ENCODE assay signal across 1 cellular context in the genomic region with DNA sequence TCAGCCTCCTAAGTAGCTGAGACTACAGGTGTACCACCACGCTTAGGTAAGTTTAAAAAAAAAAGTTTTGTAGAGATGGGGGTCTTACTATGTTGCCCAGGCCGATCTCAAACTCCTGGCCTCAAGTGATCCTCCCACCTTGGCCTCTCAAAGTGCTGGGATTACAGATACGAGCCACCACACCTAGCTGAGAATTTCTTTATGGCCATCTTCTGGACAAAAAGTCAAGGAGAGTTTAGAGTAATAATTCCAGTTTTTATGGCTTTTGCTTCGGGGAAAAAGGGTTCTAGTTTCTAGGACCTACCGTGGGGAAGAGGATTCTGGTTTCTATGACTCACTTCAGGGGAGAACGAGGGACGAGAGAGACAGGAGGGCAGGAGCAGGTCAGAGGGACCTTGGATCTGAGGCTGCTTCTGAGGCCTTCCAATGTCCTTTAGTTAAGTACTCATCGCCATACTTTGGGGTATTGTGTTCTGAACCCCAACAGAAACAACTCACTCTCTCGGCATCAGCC.
TF ChIP-seq lines count a peak whose summit lies in the region.

No MANE protein-coding gene starts in this region.

TF ChIP-seq in SK-N-SH treated with all-trans-retinoic acid at 6 μM for 48 hours, 23 proteins besides CTCF, POLR2A, EP300 and RAD21 (continued from another document):
- TF ChIP-seq, protein P1, sequence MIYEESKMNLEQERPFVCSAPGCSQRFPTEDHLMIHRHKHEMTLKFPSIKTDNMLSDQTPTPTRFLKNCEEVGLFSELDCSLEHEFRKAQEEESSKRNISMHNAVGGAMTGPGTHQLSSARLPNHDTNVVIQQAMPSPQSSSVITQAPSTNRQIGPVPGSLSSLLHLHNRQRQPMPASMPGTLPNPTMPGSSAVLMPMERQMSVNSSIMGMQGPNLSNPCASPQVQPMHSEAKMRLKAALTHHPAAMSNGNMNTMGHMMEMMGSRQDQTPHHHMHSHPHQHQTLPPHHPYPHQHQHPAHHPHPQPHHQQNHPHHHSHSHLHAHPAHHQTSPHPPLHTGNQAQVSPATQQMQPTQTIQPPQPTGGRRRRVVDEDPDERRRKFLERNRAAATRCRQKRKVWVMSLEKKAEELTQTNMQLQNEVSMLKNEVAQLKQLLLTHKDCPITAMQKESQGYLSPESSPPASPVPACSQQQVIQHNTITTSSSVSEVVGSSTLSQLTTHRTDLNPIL (CRISPR knock-in tag; IDR thresholded peaks at IDR 0.05; ENCODE audit: low read depth), result no peak
- TF ChIP-seq TOX (CRISPR knock-in tag; IDR thresholded peaks at IDR 0.05; ENCODE audit: borderline replicate concordance) (no peak), ARNTL (CRISPR knock-in tag; IDR thresholded peaks at IDR 0.05; ENCODE audit: borderline replicate concordance, low read depth) (no peak), GLIS3 (CRISPR knock-in tag; IDR thresholded peaks at IDR 0.05) (no peak), PATZ1 (CRISPR knock-in tag; IDR thresholded peaks at IDR 0.05; ENCODE audit: borderline replicate concordance) (no peak)
